Comparison of ENCODE assay signal across 16 cellular contexts in the genomic region with DNA sequence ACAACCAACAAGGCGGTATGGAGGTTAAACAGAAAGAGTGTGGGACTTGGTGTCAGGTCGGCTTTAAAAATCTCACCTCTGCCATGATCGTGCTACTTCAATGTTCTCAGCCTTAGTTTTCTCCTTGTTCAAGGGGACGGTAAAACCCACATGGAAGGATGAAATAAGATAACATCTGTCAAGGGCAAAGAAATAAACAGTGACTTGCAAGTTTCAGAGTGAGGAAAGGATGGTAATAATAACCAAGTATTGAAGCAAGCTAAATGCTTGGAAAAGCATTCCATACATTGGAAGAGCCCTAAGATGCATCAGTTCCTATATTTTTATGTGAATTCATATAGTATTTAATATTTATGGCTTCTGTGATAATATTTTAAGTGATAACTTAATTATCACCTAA.
"Had no signal": no experiment of that assay in that cellular context is flagged by ENCODE, and none has a peak within 500 bp of the region (broad histone marks: within the 10 kb centered on the region; RNA-seq: fewer than 3 reads in every experiment).

No MANE protein-coding gene starts in this region.

- H3K36me3 Mint-ChIP-seq: activated naive CD8-positive, alpha-beta T cell; mesothelial cell of epicardium; stimulated activated naive B cell treated with anti-CD40 and anti-IgM and Interleukin-4, amounts not matched to agents 10 μg/mL and 1 μg/mL and 100 μg/mL, for 72 hours had no signal

- H3K4me3 ChIP-seq: left lung, sigmoid colon, spleen, thoracic aorta, upper lobe of left lung had no signal

- H3K9me3 ChIP-seq: left lung, sigmoid colon, spleen, thoracic aorta, upper lobe of left lung had no signal

- ATAC-seq: foreskin keratinocyte; left lung; stimulated activated naive B cell treated with anti-CD40 and anti-IgM and Interleukin-4, amounts not matched to agents 10 μg/mL and 1 μg/mL and 100 μg/mL, for 72 hours had no signal

- H3K27me3 ChIP-seq: sigmoid colon, upper lobe of left lung had no signal

- H3K4me1 ChIP-seq: foreskin keratinocyte, left lung, sigmoid colon, spleen, upper lobe of left lung had no signal

- H3K27ac ChIP-seq: foreskin keratinocyte, left lung, sigmoid colon, spleen, thoracic aorta, upper lobe of left lung had no signal

- H3K36me3 ChIP-seq: left lung, sigmoid colon, spleen, thoracic aorta, upper lobe of left lung had no signal

- H3K27ac Mint-ChIP-seq: activated naive CD8-positive, alpha-beta T cell; mesothelial cell of epicardium; stimulated activated naive B cell treated with anti-CD40 and anti-IgM and Interleukin-4, amounts not matched to agents 10 μg/mL and 1 μg/mL and 100 μg/mL, for 72 hours had no signal

- H3K4me1 Mint-ChIP-seq: stimulated activated naive B cell treated with anti-CD40 and anti-IgM and Interleukin-4, amounts not matched to agents 10 μg/mL and 1 μg/mL and 100 μg/mL, for 72 hours had no signal

- H3K9me3 Mint-ChIP-seq: mesothelial cell of epicardium; nephron; stimulated activated naive B cell treated with anti-CD40 and anti-IgM and Interleukin-4, amounts not matched to agents 10 μg/mL and 1 μg/mL and 100 μg/mL, for 72 hours had no signal

- DNase-seq: activated CD4-positive, alpha-beta T cell treated with anti-CD3 and anti-CD28 coated beads, Interleukin-2, amount 50 U/mL, for 4 hours; activated gamma-delta T cell; amniotic stem cell; foreskin keratinocyte; hypothalamus; left lung; nucleus accumbens; sigmoid colon; spleen; stimulated activated CD4-positive, alpha-beta T cell treated with anti-CD3 and anti-CD28 coated beads, Interleukin-4, amount 100 ng/mL, for 4 hours; stimulated activated naive B cell treated with anti-CD40 and anti-IgM and Interleukin-4, amounts not matched to agents 10 μg/mL and 1 μg/mL and 100 μg/mL, for 72 hours had no signal

- H3K4me3 Mint-ChIP-seq: activated naive CD8-positive, alpha-beta T cell; mesothelial cell of epicardium; nephron; stimulated activated naive B cell treated with anti-CD40 and anti-IgM and Interleukin-4, amounts not matched to agents 10 μg/mL and 1 μg/mL and 100 μg/mL, for 72 hours had no signal
